31 cellular contexts compared by ENCODE assay signal in the genomic region with DNA sequence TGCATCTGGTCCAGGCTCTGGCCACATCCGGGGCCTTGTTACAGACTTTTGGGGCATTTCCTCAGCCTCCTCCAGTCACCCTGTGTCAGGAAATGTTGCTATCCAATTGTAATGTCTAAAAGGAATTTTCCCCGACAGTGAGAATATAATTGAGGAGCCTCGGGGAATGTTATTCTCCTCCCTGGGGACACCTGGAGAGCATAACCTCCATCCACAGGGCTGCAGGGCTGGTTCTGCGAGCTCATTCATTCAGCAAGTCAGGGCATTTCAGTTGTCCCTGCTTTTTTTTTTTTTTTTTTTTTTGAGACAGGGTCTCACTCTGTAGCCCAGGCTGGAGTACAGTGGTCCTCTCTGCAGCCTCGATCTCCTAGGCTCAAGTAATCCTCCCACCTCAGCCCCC.
"Had no signal": no experiment of that assay in that cellular context is flagged by ENCODE, and none has a peak within 500 bp of the region (broad histone marks: within the 10 kb centered on the region; RNA-seq: fewer than 3 reads in every experiment).

No MANE protein-coding gene starts in this region.

- H3K4me3 ChIP-seq: coronary artery, gastrocnemius medialis, psoas muscle, sigmoid colon, suprapubic skin, tibial artery had no signal

- H3K4me1 Mint-ChIP-seq: activated T-helper 17 cell treated with anti-CD3 and anti-CD28 coated beads, Interleukin-2, amount 50 U/mL, for 72 hours; neural crest cell had no signal

- H2AFZ ChIP-seq: parathyroid adenoma had no signal

- H3K79me2 ChIP-seq: parathyroid adenoma had no signal

- H3K9ac ChIP-seq: parathyroid adenoma had no signal

- H3K27ac Mint-ChIP-seq: activated B cell treated with CpG ODN at 0.5 μM for 24 hours; activated CD8-positive, alpha-beta T cell treated with anti-CD3 and anti-CD28 coated beads for 36 hours; activated T-helper 17 cell treated with anti-CD3 and anti-CD28 coated beads, Interleukin-2, amount 50 U/mL, for 72 hours; mesothelial cell of epicardium had no signal

- H3K27ac ChIP-seq: brain microvascular endothelial cell, coronary artery, gastrocnemius medialis, parathyroid adenoma, psoas muscle, sigmoid colon, suprapubic skin, tibial artery had no signal

- H3K27me3 ChIP-seq: brain microvascular endothelial cell, gastrocnemius medialis, sigmoid colon, suprapubic skin, tibial artery had no signal

- H3K9me3 Mint-ChIP-seq: activated B cell treated with CpG ODN at 0.5 μM for 24 hours; activated CD8-positive, alpha-beta T cell treated with anti-CD3 and anti-CD28 coated beads for 36 hours; activated T-cell treated with anti-CD3 and anti-CD28 coated beads, Interleukin-2, amount 50 U/mL, for 4 hours; activated T-helper 17 cell treated with anti-CD3 and anti-CD28 coated beads, Interleukin-2, amount 50 U/mL, for 72 hours; effector memory CD8-positive, alpha-beta T cell; immature natural killer cell; mesothelial cell of epicardium; naive thymus-derived CD8-positive, alpha-beta T cell had no signal

- DNase-seq: activated B cell treated with CpG ODN at 0.5 μM for 24 hours; activated CD4-positive, alpha-beta T cell treated with anti-CD3 and anti-CD28 coated beads, Interleukin-2, amount 50 U/mL, for 1 hour; activated CD8-positive, alpha-beta T cell treated with anti-CD3 and anti-CD28 coated beads for 36 hours; activated gamma-delta T cell treated with Interleukin-2 at 50 U/mL for 16 hours; activated naive CD4-positive, alpha-beta T cell treated with anti-CD3 and anti-CD28 coated beads, Interleukin-2, amount 50 U/mL, for 16 hours; activated T-cell treated with anti-CD3 and anti-CD28 coated beads, Interleukin-2, amount 50 U/mL, for 4 hours; amniotic stem cell; brain microvascular endothelial cell; effector memory CD8-positive, alpha-beta T cell; erythroblast; gastrocnemius medialis; glutamatergic neuron; immature natural killer cell; kidney; left colon; mammary epithelial cell; naive thymus-derived CD8-positive, alpha-beta T cell; occipital lobe; psoas muscle; small intestine; stimulated activated CD4-positive, alpha-beta T cell treated with anti-CD3 and anti-CD28 coated beads, Interleukin-4, amount 100 ng/mL, for 4 hours; stimulated activated CD8-positive, alpha-beta memory T cell treated with anti-CD3 and anti-CD28 coated beads, Interleukin-4, amount 100 ng/mL, for 48 hours; stimulated activated naive CD4-positive, alpha-beta T cell; tibial artery had no signal

- H3K9me3 ChIP-seq: gastrocnemius medialis, psoas muscle, sigmoid colon, suprapubic skin, tibial artery had no signal

- H3K27me3 Mint-ChIP-seq: activated B cell treated with CpG ODN at 0.5 μM for 24 hours; activated CD8-positive, alpha-beta T cell treated with anti-CD3 and anti-CD28 coated beads for 36 hours; activated T-helper 17 cell treated with anti-CD3 and anti-CD28 coated beads, Interleukin-2, amount 50 U/mL, for 72 hours; effector memory CD8-positive, alpha-beta T cell; naive thymus-derived CD8-positive, alpha-beta T cell had no signal

- ATAC-seq: activated CD8-positive, alpha-beta T cell treated with anti-CD3 and anti-CD28 coated beads for 36 hours; activated T-cell treated with anti-CD3 and anti-CD28 coated beads, Interleukin-2, amount 50 U/mL, for 4 hours; activated T-helper 17 cell treated with anti-CD3 and anti-CD28 coated beads, Interleukin-2, amount 50 U/mL, for 72 hours; effector memory CD8-positive, alpha-beta T cell; gastrocnemius medialis; naive thymus-derived CD8-positive, alpha-beta T cell; psoas muscle had no signal

- H3K36me3 Mint-ChIP-seq: mesothelial cell of epicardium had no signal

- H3K4me3 Mint-ChIP-seq: activated B cell treated with CpG ODN at 0.5 μM for 24 hours; activated CD8-positive, alpha-beta T cell treated with anti-CD3 and anti-CD28 coated beads for 36 hours; activated T-cell treated with anti-CD3 and anti-CD28 coated beads, Interleukin-2, amount 50 U/mL, for 4 hours; activated T-helper 17 cell treated with anti-CD3 and anti-CD28 coated beads, Interleukin-2, amount 50 U/mL, for 72 hours; effector memory CD8-positive, alpha-beta T cell; mesothelial cell of epicardium; naive thymus-derived CD8-positive, alpha-beta T cell; neural crest cell had no signal

- H3K36me3 ChIP-seq: brain microvascular endothelial cell, gastrocnemius medialis, sigmoid colon, suprapubic skin, tibial artery had no signal

- H3K4me1 ChIP-seq: gastrocnemius medialis, parathyroid adenoma, psoas muscle, tibial artery had no signal
